24 cellular contexts compared by ENCODE assay signal in the genomic region with DNA sequence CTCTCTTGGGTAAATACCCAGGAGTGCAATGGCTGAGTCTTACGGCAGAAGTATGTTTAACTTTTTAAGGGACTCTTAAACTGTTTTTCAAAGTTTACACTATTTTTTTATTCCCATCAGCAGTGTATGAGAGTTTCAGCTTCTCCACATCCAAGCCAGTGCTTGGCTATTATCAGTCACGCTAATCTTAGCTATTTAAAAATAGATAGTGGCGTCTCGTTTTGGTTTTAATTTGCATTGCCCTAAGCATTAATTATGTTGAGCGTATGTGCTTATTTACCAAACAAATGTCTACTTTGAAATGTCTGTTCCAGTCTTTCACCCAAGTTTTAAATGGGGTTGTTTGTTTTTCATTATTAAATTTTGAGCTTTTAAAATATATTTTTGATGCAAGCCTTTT.
"Had no signal": no experiment of that assay in that cellular context is flagged by ENCODE, and none has a peak within 500 bp of the region (broad histone marks: within the 10 kb centered on the region; RNA-seq: fewer than 3 reads in every experiment).

No MANE protein-coding gene starts in this region.

- H3K9ac ChIP-seq: neural progenitor cell, parathyroid adenoma had no signal

- H3K27ac ChIP-seq: neural progenitor cell, ovary, parathyroid adenoma, psoas muscle, right lobe of liver, sigmoid colon, stomach, thoracic aorta, thyroid gland, tibial nerve, upper lobe of left lung, vagina had no signal

- DNase-seq: natural killer cell; occipital lobe; ovary; psoas muscle; right lobe of liver; sigmoid colon; small intestine; stimulated activated CD4-positive, alpha-beta T cell treated with anti-CD3 and anti-CD28 coated beads, Interleukin-15, amount 100 ng/mL, for 24 hours; stimulated activated CD4-positive, alpha-beta T cell treated with anti-CD3 and anti-CD28 coated beads, Interleukin-2, amount 100 ng/mL, for 24 hours; stimulated activated CD4-positive, alpha-beta T cell treated with anti-CD3 and anti-CD28 coated beads, Interleukin-2, amount 100 ng/mL, for 48 hours; stimulated activated CD4-positive, alpha-beta T cell treated with anti-CD3 and anti-CD28 coated beads, Interleukin-4, amount 100 ng/mL, for 24 hours; stimulated activated naive B cell treated with anti-CD40 and anti-IgM and Interleukin-4, amounts not matched to agents 10 μg/mL and 1 μg/mL and 100 μg/mL, for 72 hours; stimulated activated naive CD4-positive, alpha-beta T cell treated with Interleukin-2 at 50 U/mL for 16 hours; stomach; thyroid gland; trophoblast cell; upper lobe of left lung had no signal

- H3K4me2 ChIP-seq: neural progenitor cell had no signal

- ATAC-seq: natural killer cell; psoas muscle; right cardiac atrium; right lobe of liver; stimulated activated effector memory CD8-positive, alpha-beta T cell treated with anti-CD3 and anti-CD28 coated beads, Interleukin-12 subunit alpha, Interleukin-12 subunit beta, amount 100 ng/mL, for 72 hours; stimulated activated naive B cell treated with anti-CD40 and anti-IgM and Interleukin-4, amounts not matched to agents 10 μg/mL and 1 μg/mL and 100 μg/mL, for 72 hours had no signal

- H3K9me3 ChIP-seq: ovary, psoas muscle, right lobe of liver, sigmoid colon, stomach, thoracic aorta, thyroid gland, tibial nerve, upper lobe of left lung, vagina had no signal

- H3K4me1 ChIP-seq: neural progenitor cell, parathyroid adenoma, psoas muscle, right lobe of liver, sigmoid colon, stomach, thyroid gland, tibial nerve, upper lobe of left lung, vagina had no signal

- H3K27me3 ChIP-seq: neural progenitor cell, ovary, right lobe of liver, sigmoid colon, stomach, thyroid gland, tibial nerve, upper lobe of left lung, vagina had no signal

- H3K4me3 ChIP-seq: neural progenitor cell, ovary, psoas muscle, right lobe of liver, sigmoid colon, stomach, thoracic aorta, thyroid gland, tibial nerve, upper lobe of left lung, vagina had no signal

- H2AFZ ChIP-seq: neural progenitor cell, parathyroid adenoma had no signal

- H3K79me2 ChIP-seq: parathyroid adenoma had no signal

- H3K36me3 ChIP-seq: neural progenitor cell, ovary, right lobe of liver, sigmoid colon, stomach, thoracic aorta, thyroid gland, tibial nerve, upper lobe of left lung, vagina had no signal
